ENCODE assay signal across 12 cellular contexts in genomic region chr16:51326131-51326856, GRCh38.
DNase-seq lines count a peak whose midpoint lies in the region; ATAC-seq and TF ChIP-seq lines count a peak whose summit lies in the region.
"Had no signal": no experiment of that assay in that cellular context is flagged by ENCODE, and none has a peak within 500 bp of the region (broad histone marks: within the 10 kb centered on the region; RNA-seq: fewer than 3 reads in every experiment).

No MANE protein-coding gene starts in this region.

- no peaks in the 10 kb centered on the region for H3K36me3 ChIP-seq in BJ (ENCODE audit: control insufficient read depth, insufficient read depth, low read length)
- H3K36me3 ChIP-seq: SJSA1 had no signal

- peak; percentile 36 for ATAC-seq in esophagus mucosa
- ATAC-seq: activated CD4-positive, alpha-beta T cell treated with anti-CD3 and anti-CD28 coated beads for 36 hours; naive thymus-derived CD4-positive, alpha-beta T cell had no signal

- POLR2A ChIA-PET in BJ (lab: Charles Lee), result interaction anchor here (0.5 kb wide), 1 partner anchor 253 kb away, joined by 7 read pairs; no protein-coding TSS in a partner anchor

- H3K4me3 ChIP-seq in BJ (ENCODE audit: low read depth, low read length) (no peak overlapping the region), NB4 (ENCODE audit: low read depth, low read length) (no peak overlapping the region)
- H3K4me3 ChIP-seq: SJSA1 had no signal

- H3K27me3 ChIP-seq in BJ (ENCODE audit: control insufficient read depth, insufficient read depth, low read length), result no peaks in the 10 kb centered on the region
- H3K27me3 ChIP-seq: SJSA1 had no signal

- DNase-seq in BJ (ENCODE audit: low read depth) (peak; percentile 50), NB4 (ENCODE audit: low read depth) (peak; percentile 40), non-pigmented ciliary epithelial cell (ENCODE audit: low read depth) (peak; percentile 59), NCI-H1092 (lab: John Stamatoyannopoulos, UW) (no peak), NAMALWA (ENCODE audit: low spot score) (no peak), germinal center (ENCODE audit: low spot score) (no peak), cerebellar cortex (ENCODE audit: low spot score) (no peak)
- DNase-seq: activated CD4-positive, alpha-beta T cell treated with anti-CD3 and anti-CD28 coated beads for 36 hours; activated effector memory CD4-positive, alpha-beta T cell treated with anti-CD3 and anti-CD28 coated beads, Interleukin-2, amount 50 U/mL, for 16 hours; naive thymus-derived CD4-positive, alpha-beta T cell had no signal

- CTCF ChIA-PET in BJ (lab: Yijun Ruan, JAX), result interaction anchor here (0.7 to 1.5 kb wide), 2 partner anchors 199 to 420 kb away, joined by 3 read pairs; no protein-coding TSS in a partner anchor

- no peak for TF ChIP-seq POLR2A in NB4 (IDR thresholded peaks at IDR 0.05; ENCODE audit: extremely low read depth, insufficient read length)

- TF ChIP-seq CTCF in BJ (IDR thresholded peaks at IDR 0.05; ENCODE audit: insufficient read depth, low read depth, low read length) (no peak), NB4 (IDR thresholded peaks at IDR 0.05; ENCODE audit: low read depth, low read length) (no peak)

Comparison
In these comparisons a context has a peak if more than half of its experiments do, and no peak if none do; other contexts are left out.
1. DNase-seq: peak in BJ (single experiment), NB4 (single experiment) and non-pigmented ciliary epithelial cell (single experiment); none in NCI-H1092 (single experiment), NAMALWA (single experiment), germinal center (single experiment) and cerebellar cortex (single experiment).